Comparison of ENCODE assay signal across 9 cellular contexts in the genomic region with DNA sequence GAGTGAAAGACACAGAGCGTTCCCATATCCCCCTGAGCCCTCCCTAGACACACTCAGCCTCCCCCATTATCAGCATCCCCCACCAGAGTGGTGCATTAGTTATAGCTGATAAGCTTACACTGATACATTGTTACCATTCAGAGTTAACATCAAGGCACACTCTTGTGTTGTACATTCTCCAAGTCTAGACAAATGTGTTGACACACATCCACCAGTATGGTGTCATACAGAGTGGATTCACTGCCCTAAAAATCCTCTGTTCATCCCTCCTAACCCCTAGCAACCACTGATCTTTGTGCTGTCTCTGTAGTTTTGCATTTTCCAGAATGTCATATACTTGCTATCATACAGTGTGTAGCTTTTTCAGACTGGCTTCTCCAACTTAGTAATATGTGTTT.
DNase-seq lines count a peak whose midpoint lies in the region; ATAC-seq and TF ChIP-seq lines count a peak whose summit lies in the region.
"Had no signal": no experiment of that assay in that cellular context is flagged by ENCODE, and none has a peak within 500 bp of the region (broad histone marks: within the 10 kb centered on the region; RNA-seq: fewer than 3 reads in every experiment).

No MANE protein-coding gene starts in this region.

- H3K9me3 ChIP-seq in CD8-positive, alpha-beta T cell (ENCODE audit: low read length) = no peaks in the 10 kb centered on the region
- H3K9me3 ChIP-seq in KOPT-K1 (ENCODE audit: insufficient read depth, low read length, poor library complexity, severe bottlenecking) (no peaks in the 10 kb centered on the region), osteoblast (ENCODE audit: low read depth, low read length) (no peaks in the 10 kb centered on the region)

- intact Hi-C loops in CD8-positive, alpha-beta T cell (cut with DNase I, micrococcal nuclease) = no loop called here

- ATAC-seq in CD8-positive, alpha-beta T cell = peak; percentile 26
- peak; percentile 20 for ATAC-seq in effector memory CD8-positive, alpha-beta T cell (replicated peaks)
- ATAC-seq in HG02870 (IDR thresholded peaks at IDR 0.05; ENCODE audit: unreplicated experiment) (no peak), HG03342 (IDR thresholded peaks at IDR 0.05; ENCODE audit: unreplicated experiment) (no peak)

- no peak for DNase-seq in CD8-positive, alpha-beta T cell
- no peak for DNase-seq in effector memory CD8-positive, alpha-beta T cell
- DNase-seq in osteoblast (ENCODE audit: insufficient read length, low spot score, missing footprints) (no peak), NK-92 (lab: John Stamatoyannopoulos, UW; ENCODE audit: unreplicated experiment) (no peak), NCI-H2081 (lab: John Stamatoyannopoulos, UW) (no peak)
- DNase-seq: DMS79 treated with DMSO at 0.1 percent for 48 hours had no signal

- no peaks in the 10 kb centered on the region for H3K27me3 ChIP-seq in CD8-positive, alpha-beta T cell (ENCODE audit: insufficient read depth, low read length)
- H3K27me3 ChIP-seq in osteoblast (ENCODE audit: insufficient read depth, low read length) = no peaks in the 10 kb centered on the region

- peak overlapping the region; percentile 32 for H3K27ac ChIP-seq in CD8-positive, alpha-beta T cell (ENCODE audit: low read depth, low read length)
- peak overlapping the region; percentile 77 for H3K27ac ChIP-seq in KOPT-K1 (ENCODE audit: low read depth, low read length, poor library complexity, severe bottlenecking)
- H3K27ac ChIP-seq in osteoblast (ENCODE audit: low read depth, low read length) = peak overlapping the region; percentile 52

- POLR2A ChIA-PET in CD8-positive, alpha-beta T cell (lab: Charles Lee) = no interaction called here

- no peak for TF ChIP-seq CTCF in CD8-positive, alpha-beta T cell (IDR thresholded peaks at IDR 0.05)
- no peak for TF ChIP-seq CTCF in osteoblast (IDR thresholded peaks at IDR 0.05; ENCODE audit: extremely low read depth, low read depth, low read length)

- peaks cover 8% of the 10 kb centered on the region for H3K4me1 Mint-ChIP-seq in CD8-positive, alpha-beta T cell (ENCODE audit: low read depth)
- peaks cover 12 to 14% of the 10 kb centered on the region in 2 donors for H3K4me1 Mint-ChIP-seq in effector memory CD8-positive, alpha-beta T cell (ENCODE audit: low read depth in 2 of 2)

- no peaks in the 10 kb centered on the region for H3K4me1 ChIP-seq in CD8-positive, alpha-beta T cell (ENCODE audit: insufficient read depth, low read length)
- peaks cover 10% of the 10 kb centered on the region for H3K4me1 ChIP-seq in osteoblast (ENCODE audit: insufficient read depth, low read length)

- no peak overlapping the region for H3K4me3 ChIP-seq in CD8-positive, alpha-beta T cell (ENCODE audit: low read depth, low read length)
- H3K4me3 ChIP-seq in osteoblast (ENCODE audit: insufficient read depth, low read length) = peak overlapping the region; percentile 17

- H3K36me3 Mint-ChIP-seq in CD8-positive, alpha-beta T cell = peaks cover 14% of the 10 kb centered on the region
- no peaks in the 10 kb centered on the region for H3K36me3 Mint-ChIP-seq in effector memory CD8-positive, alpha-beta T cell (ENCODE audit: insufficient read depth)

- peak overlapping the region; percentile 49 for H3K4me3 Mint-ChIP-seq in CD8-positive, alpha-beta T cell
- H3K4me3 Mint-ChIP-seq in effector memory CD8-positive, alpha-beta T cell = peak overlapping the region; percentile 64 to 69

- H3K27me3 Mint-ChIP-seq in CD8-positive, alpha-beta T cell (ENCODE audit: low read depth) = no peaks in the 10 kb centered on the region
- H3K27me3 Mint-ChIP-seq in effector memory CD8-positive, alpha-beta T cell = peaks cover 14% of the 10 kb centered on the region in 2 donors

- peak overlapping the region; percentile 84 for H3K27ac Mint-ChIP-seq in CD8-positive, alpha-beta T cell
- H3K27ac Mint-ChIP-seq in effector memory CD8-positive, alpha-beta T cell = peak overlapping the region; percentile 89 to 94

- H2AFZ ChIP-seq in osteoblast (ENCODE audit: low read length) = peak overlapping the region; percentile 43

- CTCF ChIA-PET in CD8-positive, alpha-beta T cell (lab: Charles Lee) = interaction anchor here (1.0 to 1.5 kb wide), 2 partner anchors 10 to 314 kb away, joined by 4 to 9 read pairs; no protein-coding TSS in a partner anchor

- peak overlapping the region; percentile 52 for H3K4me2 ChIP-seq in osteoblast (ENCODE audit: insufficient read depth, low read length)

- no peaks in the 10 kb centered on the region for H3K36me3 ChIP-seq in CD8-positive, alpha-beta T cell (ENCODE audit: insufficient read depth, low read length)
- peaks cover 22% of the 10 kb centered on the region for H3K36me3 ChIP-seq in KOPT-K1 (ENCODE audit: insufficient read depth, low read length)
- H3K36me3 ChIP-seq in osteoblast (ENCODE audit: insufficient read depth, low read length) = no peaks in the 10 kb centered on the region

- no peaks in the 10 kb centered on the region for H4K20me1 ChIP-seq in osteoblast (ENCODE audit: insufficient read depth, low read length)

- H3K9me3 Mint-ChIP-seq in CD8-positive, alpha-beta T cell = no peaks in the 10 kb centered on the region
- no peaks in the 10 kb centered on the region for H3K9me3 Mint-ChIP-seq in effector memory CD8-positive, alpha-beta T cell

- no peaks in the 10 kb centered on the region for H3K79me2 ChIP-seq in osteoblast (ENCODE audit: insufficient read depth, low read length)

Comparison
In these comparisons a context has a peak if more than half of its experiments do, and no peak if none do; other contexts are left out.
1. ATAC-seq: peak in CD8-positive, alpha-beta T cell (single experiment) and effector memory CD8-positive, alpha-beta T cell (single experiment); none in HG02870 (single experiment) and HG03342 (single experiment).
2. Peak in every context shown above with its lines, with median percentiles within 50 percentile points of each other: H3K27ac ChIP-seq.